In the genomic region with DNA sequence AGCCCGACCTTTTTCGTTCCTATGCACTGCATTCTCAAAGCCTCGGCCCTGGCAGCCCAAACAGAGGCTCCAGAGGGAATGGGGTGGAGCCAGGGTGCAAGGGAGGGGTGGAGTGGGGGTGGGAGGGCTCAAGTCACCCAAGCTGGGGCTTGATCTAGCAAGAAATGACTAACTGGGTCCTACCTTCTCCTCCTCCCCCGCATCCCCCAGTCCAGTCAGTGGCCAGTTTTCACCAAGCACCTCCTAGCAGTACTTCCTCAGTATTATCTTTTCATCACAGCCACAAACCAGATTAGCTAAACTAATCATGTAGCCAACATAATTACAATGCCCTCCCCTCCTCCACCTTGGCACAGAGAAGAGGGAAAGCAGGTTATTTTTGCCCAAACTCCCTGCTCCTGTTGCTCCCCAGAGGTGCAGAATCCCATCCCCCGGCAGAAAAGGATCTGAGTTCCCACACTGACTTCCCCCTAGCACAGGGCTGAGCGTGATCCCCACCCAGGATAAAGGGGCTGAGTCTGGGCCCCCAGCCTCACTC, we compare ENCODE assay signal across 6 cellular contexts. TPM values are rescaled to one million over a fixed set of nuclear protein-coding genes. Genes with fewer than 3 reads are reported as not detected.
DNase-seq lines count a peak whose midpoint lies in the region; ATAC-seq and TF ChIP-seq lines count a peak whose summit lies in the region.

No MANE protein-coding gene starts in this region.

- H3K4me1 ChIP-seq in mammary epithelial cell (ENCODE audit: insufficient read depth, low read length) (peaks cover 41% of the 10 kb centered on the region), ovary (ENCODE audit: insufficient read depth) (peaks cover 2% of the 10 kb centered on the region)

- intact Hi-C loops in mammary epithelial cell (cut with micrococcal nuclease) (loop anchor here (1.0 to 2.0 kb wide), 3 partner anchors 9 to 46 kb away; no protein-coding TSS in a partner anchor), ovary (cut with DNase I) (no loop called here)

- in situ Hi-C loops in mammary epithelial cell (cut with MboI; ENCODE audit: low sequenced_read_pairs in 2 of 2) = no loop called here

- H3K36me3 ChIP-seq in mammary epithelial cell (ENCODE audit: insufficient read depth, low read length) (peaks cover 3% of the 10 kb centered on the region), ovary (no peaks in the 10 kb centered on the region)

- no peaks in the 10 kb centered on the region for H3K36me3 Mint-ChIP-seq in HFFc6 (ENCODE audit: low read depth)

- H4K20me1 ChIP-seq in mammary epithelial cell (ENCODE audit: insufficient read depth, low read length) = peaks cover 3% of the 10 kb centered on the region

- ATAC-seq in HG03439 (IDR thresholded peaks at IDR 0.05; ENCODE audit: unreplicated experiment) (no peak), GM21723 (IDR thresholded peaks at IDR 0.05; ENCODE audit: unreplicated experiment) (no peak)

- H3K27me3 ChIP-seq in mammary epithelial cell (ENCODE audit: insufficient read depth, low read length) (no peaks in the 10 kb centered on the region), ovary (no peaks in the 10 kb centered on the region)

- peaks cover 13% of the 10 kb centered on the region for H3K4me1 Mint-ChIP-seq in HFFc6 (ENCODE audit: low read depth)

- H3K9me3 Mint-ChIP-seq in HFFc6 = no peaks in the 10 kb centered on the region

- peaks cover 22% of the 10 kb centered on the region for H3K27me3 Mint-ChIP-seq in HFFc6 (ENCODE audit: insufficient read depth)

- TF ChIP-seq POLR2A in ovary (IDR thresholded peaks at IDR 0.05) = no peak

- H3K4me3 ChIP-seq in mammary epithelial cell (replicated peaks in 1 of 3; ENCODE audit: insufficient read depth in 1 of 3, low read depth in 2 of 3, low read length in 3 of 3) = peak overlapping the region; percentile 71 to 76 (median 75)
- H3K4me3 ChIP-seq in ovary = peak overlapping the region; percentile 78

- TF ChIP-seq CTCF in HFFc6 (IDR thresholded peaks at IDR 0.05) (no peak), mammary epithelial cell (conservative IDR thresholded peaks at IDR 0.05 in 1 of 2, IDR thresholded peaks at IDR 0.05 in 1 of 2; ENCODE audit: extremely low read depth in 1 of 2, insufficient read depth in 1 of 2, low read depth in 1 of 2, low read length in 2 of 2) (no peak), ovary (IDR thresholded peaks at IDR 0.05) (no peak)

- H3K27ac Mint-ChIP-seq in HFFc6 = no peak overlapping the region

- peak overlapping the region; percentile 98 for H3K9ac ChIP-seq in mammary epithelial cell (ENCODE audit: insufficient read depth, low read length)

- DNase-seq in HFFc6 (no peak), mammary epithelial cell (peak; percentile 95), ovary (no peak)
- DNase-seq in stimulated activated CD4-positive, alpha-beta T cell treated with anti-CD3 and anti-CD28 coated beads, Interleukin-4, amount 100 ng/mL, for 1 hour = no peak

- TF ChIP-seq EP300 in ovary (IDR thresholded peaks at IDR 0.05) = no peak

- dilution Hi-C loops in mammary epithelial cell (cut with HindIII; ENCODE audit: low sequenced_read_pairs) = no loop called here

- H3K27ac ChIP-seq in mammary epithelial cell (ENCODE audit: insufficient read depth, low read depth, low read length) (peak overlapping the region; percentile 99), ovary (no peak overlapping the region)

- H3K4me3 Mint-ChIP-seq in HFFc6 = peak overlapping the region; percentile 6; the same call in 1 of the 2 replicates

- H2AFZ ChIP-seq in mammary epithelial cell (ENCODE audit: low read depth, low read length) = no peak overlapping the region

- H3K9me3 ChIP-seq in mammary epithelial cell (replicated peaks; ENCODE audit: insufficient read depth, low read length) (no peaks in the 10 kb centered on the region), ovary (no peaks in the 10 kb centered on the region)

- CTCF ChIA-PET in mammary epithelial cell (lab: Charles Lee; ENCODE audit: low non-redundant PET) = no interaction called here

- BruUV-seq in mammary epithelial cell (replicated peaks; lab: Mats Ljungman, UMichigan) = TSS peak; percentile 11

- peaks cover 69% of the 10 kb centered on the region for H3K79me2 ChIP-seq in mammary epithelial cell (ENCODE audit: insufficient read depth, low read length)

- 17% methylated on average over 1 of the region's 6 CpGs for WGBS in mammary epithelial cell (ENCODE audit: low coverage, missing lambda C conversion rate)
- WGBS in ovary, 3 donors = 69 to 81% (median 74%) methylated on average over 6 of the region's 6 CpGs

- H3K4me2 ChIP-seq in mammary epithelial cell (ENCODE audit: insufficient read depth, low read depth, low read length) = peak overlapping the region; percentile 73

RNA-seq across cellular contexts. Expression of a gene that starts 2.2 kb away (rescaled TPM):
- 1 to 10 TPM; 1.5 to 9.1 (median 1.9) TPM for total RNA-seq in HFFc6 (2021; fragmentation: NEBNext Ultra II Directional; extraction: Animal tissue kit (Norgen Biotek cat#: 25700))
- total RNA-seq in mammary epithelial cell (100 to 1,000 TPM; 444 to 578 TPM), ovary (100 to 1,000 TPM in 1 of 7 donors, 10 to 100 TPM in 6; 30.3 to 153 (median 52.6) TPM)
- polyA plus RNA-seq in mammary epithelial cell (223 TPM), ovary (10 to 100 TPM in 1 of 2 donors, 1 to 10 TPM in 1; 7.0 to 59.3 TPM)
- 582 TPM for polyA minus RNA-seq in mammary epithelial cell

RNA-seq across cellular contexts. Expression of a gene that starts 27.5 kb away (rescaled TPM):
- 10 to 100 TPM; 48.8 to 75.5 (median 50.3) TPM for total RNA-seq in HFFc6 (2021; fragmentation: NEBNext Ultra II Directional; extraction: Animal tissue kit (Norgen Biotek cat#: 25700))
- total RNA-seq in mammary epithelial cell = 10 to 100 TPM; 30.5 to 42.3 TPM
- polyA plus RNA-seq in mammary epithelial cell = 32.7 TPM
- 6.2 TPM for polyA minus RNA-seq in mammary epithelial cell
- total RNA-seq in ovary = 10 to 100 TPM; 13.2 to 22.1 (median 16.3) TPM
- 10 to 100 TPM in 1 of 2 donors, 1 to 10 TPM in 1; 7.7 to 10.6 TPM for polyA plus RNA-seq in ovary

RNA-seq across cellular contexts. Expression of a gene that starts 28.5 kb away (rescaled TPM):
- 100 to 1,000 TPM; 417 to 500 (median 442) TPM for total RNA-seq in HFFc6 (2021; fragmentation: NEBNext Ultra II Directional; extraction: Animal tissue kit (Norgen Biotek cat#: 25700))
- total RNA-seq in mammary epithelial cell (100 to 1,000 TPM; 131 to 137 TPM), ovary (100 to 1,000 TPM in 2 of 7 donors, 10 to 100 TPM in 5; 37.1 to 106 (median 82.5) TPM)
- polyA plus RNA-seq in mammary epithelial cell (99.6 TPM), ovary (10 to 100 TPM; 76.2 to 80.0 TPM)
- polyA minus RNA-seq in mammary epithelial cell = 46.0 TPM

RNA-seq across cellular contexts. Expression of a gene that starts 49.8 kb away (rescaled TPM):
- total RNA-seq in HFFc6 (2021; fragmentation: NEBNext Ultra II Directional; extraction: Animal tissue kit (Norgen Biotek cat#: 25700)) = under 1 TPM in 2 of 6 experiments, not detected in 4; 0.09 to 0.12 TPM
- total RNA-seq in mammary epithelial cell (1 to 10 TPM; 2.2 to 3.7 TPM), ovary (1 to 10 TPM in 2 of 7 donors, under 1 TPM in 5; 0.12 to 1.5 (median 0.56) TPM)
- polyA plus RNA-seq in mammary epithelial cell (0.70 TPM), ovary (under 1 TPM; 0.17 to 0.85 TPM)
- 0.72 TPM for polyA minus RNA-seq in mammary epithelial cell

RNA-seq across cellular contexts. Expression of a gene that starts 51.8 kb away (rescaled TPM):
- total RNA-seq in HFFc6 (2021; fragmentation: NEBNext Ultra II Directional; extraction: Animal tissue kit (Norgen Biotek cat#: 25700)) = 10 to 100 TPM; 33.9 to 55.2 (median 37.3) TPM
- total RNA-seq in mammary epithelial cell = 10 to 100 TPM; 40.5 to 55.2 TPM
- polyA plus RNA-seq in mammary epithelial cell = 55.0 TPM
- 46.8 TPM for polyA minus RNA-seq in mammary epithelial cell
- 10 to 100 TPM; 34.5 to 65.4 (median 48.8) TPM for total RNA-seq in ovary
- 100 to 1,000 TPM in 1 of 2 donors, 10 to 100 TPM in 1; 71.0 to 106 TPM for polyA plus RNA-seq in ovary
